Comparison of ENCODE assay signal across 10 cellular contexts in genomic region chr3:107661447-107662108, GRCh38.
DNase-seq lines count a peak whose midpoint lies in the region; ATAC-seq and TF ChIP-seq lines count a peak whose summit lies in the region.
"Had no signal": no experiment of that assay in that cellular context is flagged by ENCODE, and none has a peak within 500 bp of the region (broad histone marks: within the 10 kb centered on the region; RNA-seq: fewer than 3 reads in every experiment).

No MANE protein-coding gene starts in this region.

- peaks cover 0 to 2% (median 0%) of the 10 kb centered on the region in 3 experiments; a peak in 2 of 7 replicates for H3K36me3 Mint-ChIP-seq in H9 (ENCODE audit: insufficient read depth in 1 of 3, low read depth in 3 of 3)
- H3K36me3 Mint-ChIP-seq in activated CD8-positive, alpha-beta T cell treated with anti-CD3 and anti-CD28 coated beads for 36 hours (ENCODE audit: low read depth) = no peaks in the 10 kb centered on the region
- peaks cover 3% of the 10 kb centered on the region for H3K36me3 Mint-ChIP-seq in memory B cell
- H3K36me3 Mint-ChIP-seq: activated naive CD4-positive, alpha-beta T cell treated with anti-CD3 and anti-CD28 coated beads, Interleukin-2, amount 50 U/mL, for 72 hours had no signal

- DNase-seq in CD1c-positive myeloid dendritic cell (ENCODE audit: extremely low spot score) (peak; percentile 26), H9 (no peak), memory B cell (ENCODE audit: low spot score in 2 of 2) (no peak), SHP77 treated with DMSO at 0.1 percent for 48 hours (lab: John Stamatoyannopoulos, UW) (no peak), foreskin melanocyte (no peak)
- no peak for DNase-seq in activated CD8-positive, alpha-beta T cell treated with anti-CD3 and anti-CD28 coated beads for 36 hours

- H3T11ph ChIP-seq in H9 (ENCODE audit: low read length) = no peak overlapping the region

- CTCF ChIA-PET in activated CD8-positive, alpha-beta T cell treated with anti-CD3 and anti-CD28 coated beads for 36 hours (lab: Charles Lee) = interaction anchor here (0.7 to 6.7 kb wide), 14 partner anchors 9 to 425 kb away, joined by 3 to 60 read pairs (median 4); no protein-coding TSS in a partner anchor

- TF ChIP-seq CTCF in H9 (conservative IDR thresholded peaks at IDR 0.05) = no peak
- TF ChIP-seq CTCF in activated CD8-positive, alpha-beta T cell treated with anti-CD3 and anti-CD28 coated beads for 36 hours (IDR thresholded peaks at IDR 0.05) = no peak

- H3K4me1 ChIP-seq in H9 (ENCODE audit: insufficient read depth, low read length) = peaks cover 2% of the 10 kb centered on the region; the same call in 1 of the 2 replicates

- H3K9me3 Mint-ChIP-seq in H9 (no peaks in the 10 kb centered on the region), memory B cell (no peaks in the 10 kb centered on the region)
- H3K9me3 Mint-ChIP-seq in activated CD8-positive, alpha-beta T cell treated with anti-CD3 and anti-CD28 coated beads for 36 hours = no peaks in the 10 kb centered on the region
- H3K9me3 Mint-ChIP-seq: activated naive CD4-positive, alpha-beta T cell treated with anti-CD3 and anti-CD28 coated beads, Interleukin-2, amount 50 U/mL, for 72 hours had no signal

- no peaks in the 10 kb centered on the region for H3K79me1 ChIP-seq in H9 (ENCODE audit: insufficient read depth, low read depth, low read length, poor library complexity, severe bottlenecking)

- no peak overlapping the region for H2BK20ac ChIP-seq in H9 (ENCODE audit: low read depth, low read length, poor library complexity, severe bottlenecking)

- POLR2A ChIA-PET in activated CD8-positive, alpha-beta T cell treated with anti-CD3 and anti-CD28 coated beads for 36 hours (lab: Charles Lee) = interaction anchor here (1.2 kb wide), 1 partner anchor 9 kb away, joined by 3 read pairs; no protein-coding TSS in a partner anchor

- H3K27me3 Mint-ChIP-seq in H9 (ENCODE audit: low read depth) (no peaks in the 10 kb centered on the region), memory B cell (no peaks in the 10 kb centered on the region)
- no peaks in the 10 kb centered on the region for H3K27me3 Mint-ChIP-seq in activated CD8-positive, alpha-beta T cell treated with anti-CD3 and anti-CD28 coated beads for 36 hours

- no peak overlapping the region for H3K4ac ChIP-seq in H9 (ENCODE audit: low read depth, low read length)

- no peak overlapping the region for H3K27ac ChIP-seq in H9 (ENCODE audit: insufficient read length, low read depth, low read length)

- H3K4me3 Mint-ChIP-seq in H9 = no peak overlapping the region
- no peak overlapping the region for H3K4me3 Mint-ChIP-seq in activated CD8-positive, alpha-beta T cell treated with anti-CD3 and anti-CD28 coated beads for 36 hours
- peak overlapping the region; percentile 21 for H3K4me3 Mint-ChIP-seq in memory B cell

- intact Hi-C loops in activated CD8-positive, alpha-beta T cell treated with anti-CD3 and anti-CD28 coated beads for 36 hours (cut with micrococcal nuclease) = no loop called here

- no CpG with 5 or more reads among the region's 3 CpGs for WGBS in H9 (ENCODE audit: extremely low coverage, insufficient read length, low lambda C conversion rate)

- no peaks in the 10 kb centered on the region for H3K23me2 ChIP-seq in H9 (ENCODE audit: insufficient read length, low read depth, low read length, poor library complexity, severe bottlenecking)

- no peak overlapping the region for H2BK12ac ChIP-seq in H9 (ENCODE audit: insufficient read length, low read depth, low read length)

- no peak overlapping the region for H4K8ac ChIP-seq in H9 (replicated peaks; ENCODE audit: insufficient read length, low read depth, low read length)

- H3K4me2 ChIP-seq in H9 (ENCODE audit: insufficient read depth, insufficient read length, low read length) = no peak overlapping the region

- H4K5ac ChIP-seq in H9 (ENCODE audit: insufficient read length, low read depth, low read length) = no peak overlapping the region

- no peak overlapping the region for H2BK120ac ChIP-seq in H9 (ENCODE audit: low read depth, low read length, poor library complexity, severe bottlenecking)

- no peak overlapping the region for H2BK5ac ChIP-seq in H9 (ENCODE audit: insufficient read length, low read length)

- peak overlapping the region; percentile 60 to 96 (median 82); a peak in 6 of 7 replicates for H3K27ac Mint-ChIP-seq in H9
- peak overlapping the region; percentile 32 for H3K27ac Mint-ChIP-seq in activated CD8-positive, alpha-beta T cell treated with anti-CD3 and anti-CD28 coated beads for 36 hours
- H3K27ac Mint-ChIP-seq in memory B cell = peak overlapping the region; percentile 72
- H3K27ac Mint-ChIP-seq: activated naive CD4-positive, alpha-beta T cell treated with anti-CD3 and anti-CD28 coated beads, Interleukin-2, amount 50 U/mL, for 72 hours had no signal

- no peak overlapping the region for H2BK15ac ChIP-seq in H9 (ENCODE audit: low read depth, low read length)

- H2AFZ ChIP-seq in H9 (ENCODE audit: low read length) = no peak overlapping the region

- no peak overlapping the region for H4K91ac ChIP-seq in H9 (ENCODE audit: insufficient read length, low read depth, low read length)

- H3K56ac ChIP-seq in H9 (ENCODE audit: insufficient read length, low read depth, low read length) = no peak overlapping the region

- no peaks in the 10 kb centered on the region for H3K9me3 ChIP-seq in H9 (ENCODE audit: control insufficient read depth, low read depth, low read length)

- no peak overlapping the region for H3K9ac ChIP-seq in H9 (ENCODE audit: extremely low read depth, insufficient read length, low read length)

- H3K79me2 ChIP-seq in H9 (ENCODE audit: insufficient read depth, low read length) = 0 out of 2 replicates have a peak, but pooled peaks cover 2% of the 10 kb centered on the region

- H3K4me1 Mint-ChIP-seq in H9 (peaks cover 35 to 36% of the 10 kb centered on the region in 2 experiments), memory B cell (peaks cover 25% of the 10 kb centered on the region)
- H3K4me1 Mint-ChIP-seq in activated CD8-positive, alpha-beta T cell treated with anti-CD3 and anti-CD28 coated beads for 36 hours (ENCODE audit: low read depth) = peaks cover 26% of the 10 kb centered on the region

- H3K23ac ChIP-seq in H9 (ENCODE audit: insufficient read length, low read depth, low read length) = no peak overlapping the region

- no peak overlapping the region for H3K18ac ChIP-seq in H9 (ENCODE audit: insufficient read length, low read depth, low read length)

- H4K20me1 ChIP-seq in H9 (ENCODE audit: control insufficient read depth, insufficient read depth, insufficient read length) = no peaks in the 10 kb centered on the region

- H3K14ac ChIP-seq in H9 (ENCODE audit: insufficient read depth, low read length) = no peak overlapping the region

- no peak overlapping the region for H2AK5ac ChIP-seq in H9 (ENCODE audit: insufficient read length, low read length)

- ATAC-seq in activated CD8-positive, alpha-beta T cell treated with anti-CD3 and anti-CD28 coated beads for 36 hours = peak; percentile 73
- ATAC-seq in memory B cell (ENCODE audit: low read depth) (no peak), GM18511 (IDR thresholded peaks at IDR 0.05; ENCODE audit: unreplicated experiment) (no peak), HG02642 (IDR thresholded peaks at IDR 0.05; ENCODE audit: poor library complexity, unreplicated experiment) (no peak)
- ATAC-seq: Panc1 had no signal

- no peaks in the 10 kb centered on the region for H3K27me3 ChIP-seq in H9 (ENCODE audit: insufficient read depth, low read length)

Comparison
In these comparisons a context has a peak if more than half of its experiments do, and no peak if none do; other contexts are left out.
1. H3K27ac Mint-ChIP-seq: peak in every context shown above with its lines; median percentile 82 in H9; 72 in memory B cell; 32 in activated CD8-positive, alpha-beta T cell treated with anti-CD3 and anti-CD28 coated beads for 36 hours.